3 cellular contexts compared by ENCODE assay signal in genomic region chr14:88545256-88545655, GRCh38.
"Had no signal": no experiment of that assay in that cellular context is flagged by ENCODE, and none has a peak within 500 bp of the region (broad histone marks: within the 10 kb centered on the region; RNA-seq: fewer than 3 reads in every experiment).

No MANE protein-coding gene starts in this region.

- DNase-seq: GDM1, GF-D8 had no signal

- H3K4me3 ChIP-seq: GM12878 had no signal

- ATAC-seq: GM12878 had no signal
